Comparison of ENCODE assay signal across 16 cellular contexts in genomic region chr14:103072595-103073366, GRCh38. TPM values are rescaled to one million over a fixed set of nuclear protein-coding genes. Genes with fewer than 3 reads are reported as not detected.
A peak's percentile ranks its signal among the peaks of the same experiment; 100 is the strongest.
DNase-seq lines count a peak whose midpoint lies in the region; TF ChIP-seq lines count a peak whose summit lies in the region.
"Had no signal": no experiment of that assay in that cellular context is flagged by ENCODE, and none has a peak within 500 bp of the region (broad histone marks: within the 10 kb centered on the region; RNA-seq: fewer than 3 reads in every experiment).

No MANE protein-coding gene starts in this region.

- no peaks in the 10 kb centered on the region for H3K36me3 ChIP-seq in OCI-LY1 (ENCODE audit: insufficient read depth, low read length)
- H3K36me3 ChIP-seq in esophagus muscularis mucosa: no peaks in the 10 kb centered on the region
- no peaks in the 10 kb centered on the region for H3K36me3 ChIP-seq in sigmoid colon
- no peaks in the 10 kb centered on the region for H3K36me3 ChIP-seq in OCI-LY7 (ENCODE audit: insufficient read depth, low read length)
- H3K36me3 ChIP-seq: brain microvascular endothelial cell, stomach had no signal

- TF ChIP-seq POLR2A in esophagus muscularis mucosa (IDR thresholded peaks at IDR 0.05; ENCODE audit: low read depth) (no peak), sigmoid colon (IDR thresholded peaks at IDR 0.05) (no peak)

- 78% methylated on average over 12 of the region's 21 CpGs for WGBS in esophagus muscularis mucosa
- WGBS in sigmoid colon, 2 donors: 47 to 75% methylated on average over 21 of the region's 21 CpGs

- no peaks in the 10 kb centered on the region for H3K9me3 ChIP-seq in OCI-LY1 (ENCODE audit: low read length)
- no peaks in the 10 kb centered on the region for H3K9me3 ChIP-seq in esophagus muscularis mucosa
- H3K9me3 ChIP-seq in sigmoid colon: no peaks in the 10 kb centered on the region
- H3K9me3 ChIP-seq in OCI-LY7 (ENCODE audit: low read length): no peaks in the 10 kb centered on the region
- H3K9me3 ChIP-seq: stomach had no signal

- TF ChIP-seq EP300 in esophagus muscularis mucosa (IDR thresholded peaks at IDR 0.05): no peak
- TF ChIP-seq EP300 in sigmoid colon (IDR thresholded peaks at IDR 0.05): no peak

- no peak overlapping the region for H3K9ac ChIP-seq in OCI-LY1 (ENCODE audit: low read length)

- H3K4me2 ChIP-seq in OCI-LY1 (ENCODE audit: low read length): no peak overlapping the region
- no peak overlapping the region for H3K4me2 ChIP-seq in OCI-LY7 (ENCODE audit: low read length)

- H3K4me3 ChIP-seq in OCI-LY1 (ENCODE audit: low read depth, low read length, poor library complexity, severe bottlenecking) (no peak overlapping the region), esophagus muscularis mucosa (no peak overlapping the region), sigmoid colon (no peak overlapping the region), OCI-LY7 (ENCODE audit: low read depth, low read length, poor library complexity, severe bottlenecking) (no peak overlapping the region)
- H3K4me3 ChIP-seq: stomach had no signal

- H3K4me1 ChIP-seq in OCI-LY1 (ENCODE audit: insufficient read depth, low read length, severe bottlenecking) (peaks cover 16% of the 10 kb centered on the region), esophagus muscularis mucosa (peaks cover 34 to 53% (median 44%) of the 10 kb centered on the region in 4 donors), sigmoid colon (peaks cover 0 to 13% (median 9%) of the 10 kb centered on the region in 4 donors), OCI-LY7 (ENCODE audit: insufficient read depth, low read length, poor library complexity, severe bottlenecking) (peaks cover 4% of the 10 kb centered on the region)

- intact Hi-C loops in esophagus muscularis mucosa (cut with DNase I) (loop anchor here (10.0 kb wide), 1 partner anchor 222 kb away; no protein-coding TSS in a partner anchor), sigmoid colon (cut with DNase I) (no loop called here), OCI-LY7 (cut with micrococcal nuclease; ENCODE audit: unreplicated experiment) (no loop called here)

- no TSS peak for BruUV-seq in OCI-LY7 (replicated peaks; lab: Mats Ljungman, UMichigan)

- DNase-seq in esophagus muscularis mucosa (ENCODE audit: extremely low spot score) (peak; percentile 92), sigmoid colon (peak; percentile 59), NCI-H2196 treated with DMSO at 0.1 percent for 48 hours (lab: John Stamatoyannopoulos, UW; ENCODE audit: unreplicated experiment) (no peak), HuH-7.5 (ENCODE audit: low spot score) (no peak), OCI-LY7 (ENCODE audit: low spot score) (no peak)
- DNase-seq: activated CD4-positive, alpha-beta memory T cell treated with anti-CD3 and anti-CD28 coated beads for 36 hours; brain microvascular endothelial cell; CD8-positive, alpha-beta memory T cell; head of caudate nucleus; natural killer cell; stomach had no signal

- H3K9me2 ChIP-seq in OCI-LY1 (ENCODE audit: low read depth, low read length): no peaks in the 10 kb centered on the region
- no peaks in the 10 kb centered on the region for H3K9me2 ChIP-seq in OCI-LY7 (ENCODE audit: insufficient read depth, low read length)

- no peaks in the 10 kb centered on the region for H3K79me2 ChIP-seq in OCI-LY1 (ENCODE audit: insufficient read depth, low read length)
- no peaks in the 10 kb centered on the region for H3K79me2 ChIP-seq in OCI-LY7 (ENCODE audit: insufficient read depth, low read depth, low read length)

- POLR2A ChIA-PET in OCI-LY7 (lab: Charles Lee): no interaction called here

- H3F3A ChIP-seq in OCI-LY1 (ENCODE audit: insufficient read depth, low read length): no peaks in the 10 kb centered on the region

- H2AFZ ChIP-seq in OCI-LY1 (ENCODE audit: low read length): no peak overlapping the region
- no peak overlapping the region for H2AFZ ChIP-seq in OCI-LY7 (ENCODE audit: low read length)

- CTCF ChIA-PET in OCI-LY7 (lab: Charles Lee; ENCODE audit: unreplicated experiment): no interaction called here

- no peaks in the 10 kb centered on the region for H4K20me1 ChIP-seq in OCI-LY1 (ENCODE audit: insufficient read depth, low read length)
- H4K20me1 ChIP-seq in OCI-LY7 (ENCODE audit: insufficient read depth, low read length): no peaks in the 10 kb centered on the region

- TF ChIP-seq CTCF in GM12874 (IDR thresholded peaks at IDR 0.05; ENCODE audit: insufficient read depth, low read depth, low read length): 0 out of 2 replicates have a peak, but pooled peaks have one; percentile 3
- peak; percentile 27; the same call in 1 of the 2 replicates for TF ChIP-seq CTCF in OCI-LY1 (IDR thresholded peaks at IDR 0.05; ENCODE audit: low read length)
- no peak for TF ChIP-seq CTCF in esophagus muscularis mucosa (IDR thresholded peaks at IDR 0.05)
- no peak for TF ChIP-seq CTCF in sigmoid colon (IDR thresholded peaks at IDR 0.05)
- TF ChIP-seq CTCF in OCI-LY7 (conservative IDR thresholded peaks at IDR 0.05; ENCODE audit: low read length): no peak

- H3K27ac ChIP-seq in OCI-LY1 (ENCODE audit: low read depth, low read length, poor library complexity, severe bottlenecking): no peak overlapping the region
- H3K27ac ChIP-seq in esophagus muscularis mucosa (replicated peaks in 1 of 4): no peak overlapping the region
- H3K27ac ChIP-seq in sigmoid colon: peak overlapping the region in 1 of 4 donors; percentile 48
- H3K27ac ChIP-seq in OCI-LY7 (ENCODE audit: low read depth, low read length, poor library complexity, severe bottlenecking): no peak overlapping the region
- H3K27ac ChIP-seq: brain microvascular endothelial cell had no signal

- H3K27me3 ChIP-seq in OCI-LY1 (ENCODE audit: insufficient read depth, low read length): peaks cover 3% of the 10 kb centered on the region; the same call in 1 of the 2 replicates
- H3K27me3 ChIP-seq in esophagus muscularis mucosa: peaks cover 0 to 16% (median 0%) of the 10 kb centered on the region in 4 donors
- no peaks in the 10 kb centered on the region for H3K27me3 ChIP-seq in sigmoid colon
- H3K27me3 ChIP-seq: brain microvascular endothelial cell, stomach had no signal

RNA-seq across cellular contexts. Expression of gene LBHD2, which starts 11.2 kb away (rescaled TPM):
- total RNA-seq in esophagus muscularis mucosa: not detected
- not detected for total RNA-seq in sigmoid colon
- under 1 TPM in 1 of 3 donors, not detected in 2; 0.17 TPM for polyA plus RNA-seq in sigmoid colon
- not detected in 2 replicates for total RNA-seq in OCI-LY7 (2014; rRNA removed; shearing (Covaris generic))
- total RNA-seq in OCI-LY7 (2022): not detected in 2 replicates
- total RNA-seq: activated CD4-positive, alpha-beta memory T cell treated with anti-CD3 and anti-CD28 coated beads for 36 hours; CD8-positive, alpha-beta memory T cell; left lobe of liver; natural killer cell; RPMI7951; stomach had no signal
- polyA plus RNA-seq: CD8-positive, alpha-beta memory T cell; IgD-negative memory B cell; stomach had no signal

RNA-seq across cellular contexts. Expression of gene CDC42BPB, which starts 15.4 kb away (rescaled TPM):
- total RNA-seq in esophagus muscularis mucosa: 100 to 1,000 TPM in 2 of 4 donors, 10 to 100 TPM in 2; 93.9 to 132 (median 110) TPM
- total RNA-seq in sigmoid colon: 10 to 100 TPM; 58.5 to 82.3 (median 61.6) TPM
- 10 to 100 TPM; 18.0 to 51.5 (median 24.0) TPM for polyA plus RNA-seq in sigmoid colon
- total RNA-seq in OCI-LY7 (2014; rRNA removed; shearing (Covaris generic)): 0.03 TPM in 1 of 2 replicates, not detected in the other
- total RNA-seq in OCI-LY7 (2022): 0.20 and 0.46 TPM in 2 replicates

RNA-seq across cellular contexts. Expression of gene EXOC3L4, which starts 21.7 kb away (rescaled TPM):
- total RNA-seq in esophagus muscularis mucosa (1 to 10 TPM in 3 of 4 donors, under 1 TPM in 1; 0.42 to 2.0 (median 1.2) TPM), sigmoid colon (1 to 10 TPM in 2 of 4 donors, under 1 TPM in 2; 0.36 to 1.8 (median 0.90) TPM), OCI-LY7 (2022) (not detected in 2 replicates)
- polyA plus RNA-seq in sigmoid colon: 10 to 100 TPM in 1 of 3 donors, 1 to 10 TPM in 2; 3.0 to 23.8 (median 6.0) TPM
- total RNA-seq in OCI-LY7 (2014; rRNA removed; shearing (Covaris generic)): not detected in 2 replicates
- total RNA-seq: activated CD4-positive, alpha-beta memory T cell treated with anti-CD3 and anti-CD28 coated beads for 36 hours; CD8-positive, alpha-beta memory T cell; natural killer cell; RPMI7951 had no signal
- polyA plus RNA-seq: CD8-positive, alpha-beta memory T cell; IgD-negative memory B cell had no signal

RNA-seq across cellular contexts. Expression of gene TNFAIP2, which starts 50.5 kb away (rescaled TPM):
- total RNA-seq in esophagus muscularis mucosa: 100 to 1,000 TPM in 1 of 4 donors, 10 to 100 TPM in 3; 29.0 to 104 (median 74.0) TPM
- 10 to 100 TPM; 21.2 to 59.1 (median 36.6) TPM for total RNA-seq in sigmoid colon
- polyA plus RNA-seq in sigmoid colon: 10 to 100 TPM; 11.8 to 68.0 (median 28.8) TPM
- not detected in 2 replicates for total RNA-seq in OCI-LY7 (2014; rRNA removed; shearing (Covaris generic))
- not detected in 2 replicates for total RNA-seq in OCI-LY7 (2022)
- polyA plus RNA-seq: CD8-positive, alpha-beta memory T cell; IgD-negative memory B cell had no signal

Comparison
In these comparisons a context has a peak if more than half of its experiments do, and no peak if none do; other contexts are left out.
1. CTCF ChIP-seq: peak in GM12874 (single experiment) and OCI-LY1 (single experiment); none in esophagus muscularis mucosa (0 of 3), sigmoid colon (0 of 4) and OCI-LY7 (single experiment).
2. DNase-seq: peak in esophagus muscularis mucosa (single experiment) and sigmoid colon (single experiment); none in NCI-H2196 treated with DMSO at 0.1 percent for 48 hours (single experiment), HuH-7.5 (single experiment) and OCI-LY7 (single experiment).
3. RNA of gene CDC42BPB, which starts 15.4 kb away (total RNA-seq): 93.9 to 132 TPM in esophagus muscularis mucosa and 58.5 to 82.3 TPM in sigmoid colon; 0.03 to 0.46 TPM in OCI-LY7; every median in the first group is over 10 times any median in the second.